Comparison of ENCODE assay signal across 1 cellular context in genomic region chr4:12499693-12500092, GRCh38.
TF ChIP-seq lines count a peak whose summit lies in the region.

No MANE protein-coding gene starts in this region.

TF ChIP-seq in HepG2, 621 proteins besides CTCF, POLR2A, EP300 and RAD21 (continued from another document and continues in another):
- no peak for TF ChIP-seq THAP9 (CRISPR knock-in tag; IDR thresholded peaks at IDR 0.05; ENCODE audit: borderline replicate concordance)
- no peak for TF ChIP-seq SRSF1 (optimal IDR thresholded peaks at IDR 0.05; ENCODE audit: low read depth, low read length)
- no peak for TF ChIP-seq ARID2 (CRISPR knock-in tag; IDR thresholded peaks at IDR 0.05; ENCODE audit: borderline replicate concordance)
- TF ChIP-seq MXD4 (CRISPR knock-in tag; IDR thresholded peaks at IDR 0.05): 0 out of 2 replicates have a peak, but pooled peaks have one; percentile 38
- TF ChIP-seq ONECUT2 (CRISPR knock-in tag; IDR thresholded peaks at IDR 0.05): 0 out of 2 replicates have a peak, but pooled peaks have one; percentile 49
- no peak for TF ChIP-seq AGO1 (IDR thresholded peaks at IDR 0.05; ENCODE audit: low read depth, low read length, poor library complexity, severe bottlenecking)
- TF ChIP-seq BHLHE40 (IDR thresholded peaks at IDR 0.05; ENCODE audit: low read length): peak; percentile 89
- TF ChIP-seq ZNF770 (CRISPR knock-in tag; IDR thresholded peaks at IDR 0.05): no peak
- peak; percentile 81 for TF ChIP-seq ZNF652 (CRISPR knock-in tag; IDR thresholded peaks at IDR 0.05; ENCODE audit: borderline replicate concordance, low read depth)
- TF ChIP-seq ZNF703 (CRISPR knock-in tag; IDR thresholded peaks at IDR 0.05; ENCODE audit: borderline replicate concordance): no peak
- TF ChIP-seq ZNF577 (CRISPR knock-in tag; IDR thresholded peaks at IDR 0.05; ENCODE audit: borderline replicate concordance, low read depth): no peak
- TF ChIP-seq ZGPAT (CRISPR knock-in tag; IDR thresholded peaks at IDR 0.05): peak; percentile 86
- TF ChIP-seq MIER2 (CRISPR knock-in tag; IDR thresholded peaks at IDR 0.05): 0 out of 2 replicates have a peak, but pooled peaks have one; percentile 27
- no peak for TF ChIP-seq ZNF777 (CRISPR knock-in tag; IDR thresholded peaks at IDR 0.05)
- peak; percentile 45; the same call in 1 of the 2 replicates for TF ChIP-seq HNF1B (CRISPR knock-in tag; IDR thresholded peaks at IDR 0.05)
- peak; percentile 38; the same call in 1 of the 2 replicates for TF ChIP-seq MAX (IDR thresholded peaks at IDR 0.05)
- TF ChIP-seq ZKSCAN8 (CRISPR knock-in tag; IDR thresholded peaks at IDR 0.05; ENCODE audit: borderline replicate concordance): peak; percentile 78; the same call in 1 of the 2 replicates
- peak; percentile 78; the same call in 1 of the 2 replicates for TF ChIP-seq ZFP1 (CRISPR knock-in tag; IDR thresholded peaks at IDR 0.05)
- TF ChIP-seq TERF1 (CRISPR knock-in tag; IDR thresholded peaks at IDR 0.05): no peak
- no peak for TF ChIP-seq SP1 (IDR thresholded peaks at IDR 0.05)
- TF ChIP-seq SP1 (CRISPR knock-in tag; IDR thresholded peaks at IDR 0.05): no peak
- TF ChIP-seq HOXD1 (CRISPR knock-in tag; IDR thresholded peaks at IDR 0.05): no peak
- no peak for TF ChIP-seq SNAI1 (CRISPR knock-in tag; IDR thresholded peaks at IDR 0.05; ENCODE audit: borderline replicate concordance)
- peak; percentile 51 for TF ChIP-seq CEBPG (CRISPR knock-in tag; IDR thresholded peaks at IDR 0.05)
- no peak for TF ChIP-seq ZSCAN25 (CRISPR knock-in tag; IDR thresholded peaks at IDR 0.05)
- TF ChIP-seq REPIN1 (CRISPR knock-in tag; IDR thresholded peaks at IDR 0.05; ENCODE audit: borderline replicate concordance, low read depth): peak; percentile 48; the same call in 1 of the 2 replicates
- TF ChIP-seq ZNF709 (CRISPR knock-in tag; IDR thresholded peaks at IDR 0.05): no peak
- no peak for TF ChIP-seq MNT (IDR thresholded peaks at IDR 0.05)
- TF ChIP-seq ERF (CRISPR knock-in tag; IDR thresholded peaks at IDR 0.05): peak; percentile 78; the same call in 1 of the 2 replicates
- no peak for TF ChIP-seq ZNF329 (CRISPR knock-in tag; IDR thresholded peaks at IDR 0.05; ENCODE audit: low read depth)
- TF ChIP-seq ZFP82 (CRISPR knock-in tag; IDR thresholded peaks at IDR 0.05; ENCODE audit: borderline replicate concordance): no peak
- TF ChIP-seq ZNF350 (CRISPR knock-in tag; IDR thresholded peaks at IDR 0.05; ENCODE audit: borderline replicate concordance, low read depth): no peak
- TF ChIP-seq ZNF891 (CRISPR knock-in tag; IDR thresholded peaks at IDR 0.05): no peak
- peak; percentile 55; the same call in 1 of the 2 replicates for TF ChIP-seq HDAC1 (CRISPR knock-in tag; IDR thresholded peaks at IDR 0.05)
- TF ChIP-seq MYPOP (CRISPR knock-in tag; IDR thresholded peaks at IDR 0.05): no peak
- TF ChIP-seq RXRB (CRISPR knock-in tag; IDR thresholded peaks at IDR 0.05; ENCODE audit: borderline replicate concordance): peak; percentile 87
- no peak for TF ChIP-seq ZNF678 (CRISPR knock-in tag; IDR thresholded peaks at IDR 0.05)
- TF ChIP-seq ZNF761 (CRISPR knock-in tag; conservative IDR thresholded peaks at IDR 0.05): no peak
- TF ChIP-seq YY1 (IDR thresholded peaks at IDR 0.05; ENCODE audit: insufficient read depth, insufficient replicate concordance, low read depth, low read length): no peak
- no peak for TF ChIP-seq TRIM24 (CRISPR knock-in tag; IDR thresholded peaks at IDR 0.05)
- TF ChIP-seq ZNF12 (CRISPR knock-in tag; IDR thresholded peaks at IDR 0.05): peak; percentile 39; the same call in 1 of the 2 replicates
- TF ChIP-seq ZNF276 (CRISPR knock-in tag; IDR thresholded peaks at IDR 0.05; ENCODE audit: low read depth): no peak
- no peak for TF ChIP-seq ZNF83 (CRISPR knock-in tag; IDR thresholded peaks at IDR 0.05; ENCODE audit: borderline replicate concordance)
- no peak for TF ChIP-seq HMGA1 (CRISPR knock-in tag; conservative IDR thresholded peaks at IDR 0.05)
- TF ChIP-seq NFE2L2 (IDR thresholded peaks at IDR 0.05; ENCODE audit: low read length): no peak
